ENCODE assay signal across 21 cellular contexts in genomic region chr16:3641801-3642396, GRCh38. TPM values are rescaled to one million over a fixed set of nuclear protein-coding genes. Genes with fewer than 3 reads are reported as not detected.
DNase-seq lines count a peak whose midpoint lies in the region; ATAC-seq, FAIRE-seq and TF ChIP-seq lines count a peak whose summit lies in the region.
"Had no signal": no experiment of that assay in that cellular context is flagged by ENCODE, and none has a peak within 500 bp of the region (broad histone marks: within the 10 kb centered on the region; RNA-seq: fewer than 3 reads in every experiment).

No MANE protein-coding gene starts in this region.

- intact Hi-C loops in testis (cut with DNase I; ENCODE audit: low total_unique reads) = no loop called here

- no peak overlapping the region for H3K56ac ChIP-seq in H1 (replicated peaks; ENCODE audit: insufficient read length, low read depth, low read length)

- H3K79me2 ChIP-seq in H1 (ENCODE audit: control insufficient read depth in 1 of 2, insufficient read depth in 2 of 2, low read length in 2 of 2) = no peaks in the 10 kb centered on the region

- no peak overlapping the region for H3K4me2 ChIP-seq in H1 (ENCODE audit: insufficient read depth in 1 of 2, low read depth in 2 of 2, low read length in 2 of 2)

- H3K27me3 Mint-ChIP-seq in osteocyte (ENCODE audit: unreplicated experiment) = no peaks in the 10 kb centered on the region
- H3K27me3 Mint-ChIP-seq: activated CD4-positive, alpha-beta T cell treated with anti-CD3 and anti-CD28 coated beads, Interleukin-2, amount 10 ng/mL, durations not matched to agents 24 days and 14 days had no signal

- no peak overlapping the region for H4K5ac ChIP-seq in H1 (ENCODE audit: insufficient read length, low read depth, low read length)

- H3K36me3 Mint-ChIP-seq in osteocyte (ENCODE audit: unreplicated experiment) = peaks cover 2% of the 10 kb centered on the region

- no peak for TF ChIP-seq EP300 in H1 (IDR thresholded peaks at IDR 0.05; ENCODE audit: borderline replicate concordance in 1 of 2, low read depth in 2 of 2, low read length in 2 of 2)

- peak overlapping the region; percentile 5; the same call in 1 of the 2 replicates for H2BK15ac ChIP-seq in H1 (ENCODE audit: low read length)

- peak overlapping the region; percentile 26; the same call in 1 of the 2 replicates for H2BK5ac ChIP-seq in H1 (ENCODE audit: low read depth, low read length)

- no peak overlapping the region for H4K8ac ChIP-seq in H1 (ENCODE audit: extremely low read depth, insufficient read depth, low read length)

- H2BK12ac ChIP-seq in H1 (ENCODE audit: low read depth, low read length) = peak overlapping the region; percentile 55; the same call in 1 of the 2 replicates

- H3K18ac ChIP-seq in H1 (ENCODE audit: extremely low read depth, low read length) = no peak overlapping the region

- H3K27ac ChIP-seq in H1 (ENCODE audit: low read depth, low read length) = no peak overlapping the region; the same call in 1 of the 2 replicates
- H3K27ac ChIP-seq in testis = no peak overlapping the region
- H3K27ac ChIP-seq in SJCRH30 = no peak overlapping the region
- H3K27ac ChIP-seq: epithelial cell of prostate, right lobe of liver, thoracic aorta had no signal

- H2AFZ ChIP-seq in H1 (ENCODE audit: low read length) = no peak overlapping the region

- H3K9ac ChIP-seq in H1 (replicated peaks in 1 of 4; ENCODE audit: extremely low read depth in 1 of 4, low read depth in 3 of 4, low read length in 3 of 4) = no peak overlapping the region

- TF ChIP-seq RAD21 in H1 (IDR thresholded peaks at IDR 0.05 in 1 of 2, conservative IDR thresholded peaks at IDR 0.05 in 1 of 2; ENCODE audit: low read depth in 2 of 2, low read length in 2 of 2) = no peak

- H3K9me3 ChIP-seq in H1 (ENCODE audit: insufficient read depth in 2 of 2, low read depth in 1 of 2, low read length in 1 of 2) (no peaks in the 10 kb centered on the region), testis (no peaks in the 10 kb centered on the region), SJCRH30 (replicated peaks) (no peaks in the 10 kb centered on the region)
- H3K9me3 ChIP-seq: right lobe of liver, thoracic aorta had no signal

- no peak for TF ChIP-seq POLR2A in H1 (IDR thresholded peaks at IDR 0.05; ENCODE audit: control extremely low read depth in 1 of 2, low read depth in 2 of 2, low read length in 2 of 2)
- no peak for TF ChIP-seq POLR2A in testis (IDR thresholded peaks at IDR 0.05)

- H4K91ac ChIP-seq in H1 (replicated peaks; ENCODE audit: insufficient read length, low read length) = no peak overlapping the region

- peaks cover 2% of the 10 kb centered on the region for H3K79me1 ChIP-seq in H1 (ENCODE audit: low read depth, low read length)

- no peaks in the 10 kb centered on the region for H3K23me2 ChIP-seq in H1 (ENCODE audit: low read depth, low read length)

- CTCF ChIA-PET in H1 (lab: Charles Lee; ENCODE audit: partially characterized antibody) = interaction anchor here (1.7 to 3.2 kb wide), 2 partner anchors 12 to 16 kb away, joined by 6 to 11 read pairs; no protein-coding TSS in a partner anchor

- peaks cover 30% of the 10 kb centered on the region for H3K4me1 Mint-ChIP-seq in osteocyte (ENCODE audit: unreplicated experiment)

- H3K23ac ChIP-seq in H1 (ENCODE audit: insufficient read length) = no peak overlapping the region

- H3K4me3 Mint-ChIP-seq in osteocyte (ENCODE audit: unreplicated experiment) = no peak overlapping the region
- H3K4me3 Mint-ChIP-seq: activated CD4-positive, alpha-beta T cell treated with anti-CD3 and anti-CD28 coated beads, Interleukin-2, amount 10 ng/mL, durations not matched to agents 24 days and 14 days; stimulated activated effector memory CD8-positive, alpha-beta T cell treated with anti-CD3 and anti-CD28 coated beads, Interleukin-12 subunit alpha, Interleukin-12 subunit beta, amount 100 ng/mL, for 72 hours had no signal

- no peak for TF ChIP-seq CTCF in H1 (IDR thresholded peaks at IDR 0.05; ENCODE audit: control extremely low read depth in 1 of 3, insufficient read depth in 1 of 3, low read depth in 1 of 3, low read length in 3 of 3)
- TF ChIP-seq CTCF in osteocyte (IDR thresholded peaks at IDR 0.05) = no peak
- TF ChIP-seq CTCF in testis (IDR thresholded peaks at IDR 0.05) = no peak

- POLR2A ChIA-PET in H1 (lab: Charles Lee; ENCODE audit: partially characterized antibody) = interaction anchor here (1.0 to 1.5 kb wide), 2 partner anchors 12 to 30 kb away, joined by 3 read pairs; partner anchors contain the start of gene SLX4

- no peak for ATAC-seq in GM18861 (IDR thresholded peaks at IDR 0.05; ENCODE audit: unreplicated experiment)
- ATAC-seq: stimulated activated effector memory CD8-positive, alpha-beta T cell treated with anti-CD3 and anti-CD28 coated beads, Interleukin-12 subunit alpha, Interleukin-12 subunit beta, amount 100 ng/mL, for 72 hours had no signal

- H4K20me1 ChIP-seq in H1 (replicated peaks in 1 of 2; ENCODE audit: control insufficient read depth in 1 of 2, insufficient read depth in 2 of 2, low read length in 2 of 2) = no peaks in the 10 kb centered on the region

- H3K4me3 ChIP-seq in H1 (ENCODE audit: extremely low read depth in 1 of 4, insufficient read depth in 2 of 4, low read depth in 3 of 4, low read length in 4 of 4) = no peak overlapping the region
- H3K4me3 ChIP-seq in testis = no peak overlapping the region
- H3K4me3 ChIP-seq in SJCRH30 = no peak overlapping the region
- H3K4me3 ChIP-seq: lung, right lobe of liver, thoracic aorta had no signal

- H3K27ac Mint-ChIP-seq in osteocyte (ENCODE audit: unreplicated experiment) = peak overlapping the region; percentile 66
- H3K27ac Mint-ChIP-seq: activated CD4-positive, alpha-beta T cell treated with anti-CD3 and anti-CD28 coated beads, Interleukin-2, amount 10 ng/mL, durations not matched to agents 24 days and 14 days; stimulated activated effector memory CD8-positive, alpha-beta T cell treated with anti-CD3 and anti-CD28 coated beads, Interleukin-12 subunit alpha, Interleukin-12 subunit beta, amount 100 ng/mL, for 72 hours had no signal

- H3K27me3 ChIP-seq in H1 (replicated peaks in 1 of 4; ENCODE audit: control insufficient read depth in 3 of 4, extremely low read depth in 1 of 4, insufficient read depth in 3 of 4, low read length in 3 of 4) (no peaks in the 10 kb centered on the region), testis (no peaks in the 10 kb centered on the region), SJCRH30 (no peaks in the 10 kb centered on the region)
- H3K27me3 ChIP-seq: right lobe of liver had no signal

- no peak overlapping the region for H2AK5ac ChIP-seq in H1 (ENCODE audit: low read depth, low read length)

- no peak overlapping the region for H2BK120ac ChIP-seq in H1 (replicated peaks; ENCODE audit: low read depth, low read length)

- H3K9me3 Mint-ChIP-seq in osteocyte (ENCODE audit: unreplicated experiment) = no peaks in the 10 kb centered on the region
- H3K9me3 Mint-ChIP-seq: activated CD4-positive, alpha-beta T cell treated with anti-CD3 and anti-CD28 coated beads, Interleukin-2, amount 10 ng/mL, durations not matched to agents 24 days and 14 days; stimulated activated effector memory CD8-positive, alpha-beta T cell treated with anti-CD3 and anti-CD28 coated beads, Interleukin-12 subunit alpha, Interleukin-12 subunit beta, amount 100 ng/mL, for 72 hours had no signal

- H3K14ac ChIP-seq in H1 (ENCODE audit: insufficient read length) = no peak overlapping the region

- H3K4me1 ChIP-seq in H1 (replicated peaks in 1 of 4; ENCODE audit: control insufficient read depth in 3 of 4, insufficient read depth in 4 of 4, low read length in 3 of 4) (peaks cover 17 to 38% (median 26%) of the 10 kb centered on the region in 4 experiments), testis (peaks cover 3% of the 10 kb centered on the region), SJCRH30 (peaks cover 20% of the 10 kb centered on the region)

- FAIRE-seq in H1 (lab: Jason Lieb, UNC) = no peak
- FAIRE-seq: islet of Langerhans, TTC549 had no signal

- 95% methylated on average over 7 of the region's 9 CpGs; no CpG with 5 or more reads in 1 of the 2 experiments for WGBS in H1 (ENCODE audit: extremely low coverage in 1 of 2, insufficient coverage in 1 of 2, insufficient read length in 1 of 2, insufficient replicate concordance in 2 of 2, low coverage in 1 of 2, low lambda C conversion rate in 2 of 2, missing lambda C conversion rate in 1 of 2), 2 experiments
- WGBS in testis, 2 donors = 93 to 100% methylated on average over 1 to 9 of the region's 9 CpGs

- DNase-seq in AG20443 (ENCODE audit: low spot score) = peak; percentile 6
- peak; percentile 4 for DNase-seq in GM03348 (ENCODE audit: low spot score)
- peak in 1 of 2 experiments; percentile 34 for DNase-seq in H1 (ENCODE audit: low read depth in 1 of 2, low spot score in 2 of 2)
- peak; percentile 75 for DNase-seq in osteocyte (ENCODE audit: extremely low spot score, unreplicated experiment)
- no peak for DNase-seq in testis
- DNase-seq in SJCRH30 = no peak
- DNase-seq in stimulated activated CD4-positive, alpha-beta T cell treated with anti-CD3 and anti-CD28 coated beads, Interleukin-2, amount 100 ng/mL, for 48 hours = no peak
- DNase-seq: activated CD4-positive, alpha-beta T cell treated with anti-CD3 and anti-CD28 coated beads, Interleukin-2, amount 10 ng/mL, durations not matched to agents 24 days and 14 days; activated naive CD4-positive, alpha-beta T cell treated with Interleukin-2 at 50 U/mL for 16 hours; activated T-cell treated with anti-CD3 and anti-CD28 coated beads for 4 hours; anterior cingulate cortex; hippocampal formation; NCI-H1694 had no signal

- 0 out of 2 replicates have a peak overlapping the region, but pooled peaks have one; percentile 7 for H2BK20ac ChIP-seq in H1 (ENCODE audit: low read length)

- H3K36me3 ChIP-seq in H1 (ENCODE audit: control insufficient read depth in 2 of 4, insufficient read depth in 4 of 4, low read length in 3 of 4) (no peaks in the 10 kb centered on the region), testis (ENCODE audit: low read depth, missing control alignments) (no peaks in the 10 kb centered on the region), SJCRH30 (no peaks in the 10 kb centered on the region)
- H3K36me3 ChIP-seq: right lobe of liver had no signal

- no peak overlapping the region for H3K4ac ChIP-seq in H1 (replicated peaks; ENCODE audit: insufficient read length, low read depth, low read length)

RNA-seq across cellular contexts. Expression of gene DNASE1, which starts 12.6 kb away (rescaled TPM):
- total RNA-seq in H1 (2021; fragmentation: NEBNext Ultra II Directional; extraction: Animal tissue kit (Norgen Biotek cat#: 25700)) = 11.5 and 12.3 TPM in 2 replicates
- polyA plus RNA-seq in H1 (2011; rRNA removed) (16.7 and 27.7 TPM in 2 replicates), testis (ENCODE audit: insufficient read depth, low read depth, low replicate concordance) (25.9 TPM)
- polyA plus RNA-seq in H1 (2011; cell fraction: cytosol; rRNA removed) = 19.0 TPM
- polyA plus RNA-seq in H1 (2011; cell fraction: nucleus; rRNA removed) = 50.5 TPM
- polyA plus RNA-seq in H1 (2012, experiment 1 of 2) = 9.8 to 17.2 TPM (median 14.9 TPM) in 4 replicates
- 5.1 TPM for polyA plus RNA-seq in H1 (2012, experiment 2 of 2)
- polyA plus RNA-seq in H1 (2013, experiment 1 of 2) = 6.9 TPM
- 7.2 TPM for polyA plus RNA-seq in H1 (2013, experiment 2 of 2)
- polyA minus RNA-seq in H1 (2011; rRNA and poly(A)+ RNA removed) = 30.4 and 45.3 TPM in 2 replicates
- polyA minus RNA-seq in H1 (2011; cell fraction: cytosol; rRNA and poly(A)+ RNA removed) = 14.3 TPM
- polyA minus RNA-seq in H1 (2011; cell fraction: nucleus; rRNA and poly(A)+ RNA removed) = 34.8 TPM
- total RNA-seq in osteocyte (22.5 and 23.1 TPM in 2 replicates), testis (10 to 100 TPM; 54.0 to 54.5 TPM)
- total RNA-seq in SJCRH30 (2014; rRNA removed; shearing (Covaris generic)) = 17.4 and 19.3 TPM in 2 replicates

RNA-seq across cellular contexts. Expression of gene SLX4, which starts 30.5 kb away (rescaled TPM):
- total RNA-seq in H1 (2021; fragmentation: NEBNext Ultra II Directional; extraction: Animal tissue kit (Norgen Biotek cat#: 25700)) = 10.9 and 11.4 TPM in 2 replicates
- polyA plus RNA-seq in H1 (2011; rRNA removed) = 4.4 and 6.1 TPM in 2 replicates
- polyA plus RNA-seq in H1 (2011; cell fraction: cytosol; rRNA removed) = 3.9 TPM
- polyA plus RNA-seq in H1 (2011; cell fraction: nucleus; rRNA removed) = 13.0 TPM
- 6.0 to 7.5 TPM (median 6.9 TPM) in 4 replicates for polyA plus RNA-seq in H1 (2012, experiment 1 of 2)
- 3.7 TPM for polyA plus RNA-seq in H1 (2012, experiment 2 of 2)
- polyA plus RNA-seq in H1 (2013, experiment 1 of 2) = 7.0 TPM
- 6.7 TPM for polyA plus RNA-seq in H1 (2013, experiment 2 of 2)
- polyA minus RNA-seq in H1 (2011; rRNA and poly(A)+ RNA removed) = 6.8 and 7.2 TPM in 2 replicates
- 9.0 TPM for polyA minus RNA-seq in H1 (2011; cell fraction: cytosol; rRNA and poly(A)+ RNA removed)
- polyA minus RNA-seq in H1 (2011; cell fraction: nucleus; rRNA and poly(A)+ RNA removed) = 11.1 TPM
- total RNA-seq in osteocyte = 7.1 and 8.4 TPM in 2 replicates
- 10 to 100 TPM; 28.0 to 41.3 TPM for total RNA-seq in testis
- 25.9 TPM for polyA plus RNA-seq in testis (ENCODE audit: insufficient read depth, low read depth, low replicate concordance)
- total RNA-seq in SJCRH30 (2014; rRNA removed; shearing (Covaris generic)) = 6.5 and 7.6 TPM in 2 replicates

Comparison
In these comparisons a context has a peak if more than half of its experiments do, and no peak if none do; other contexts are left out.
1. DNase-seq: peak in AG20443 (single experiment), GM03348 (single experiment) and osteocyte (single experiment); none in testis (single experiment), SJCRH30 (0 of 2) and stimulated activated CD4-positive, alpha-beta T cell treated with anti-CD3 and anti-CD28 coated beads, Interleukin-2, amount 100 ng/mL, for 48 hours (0 of 2).